ENCODE assay signal across 1 cellular context in genomic region chr7:157000047-157000726, GRCh38.
A peak's percentile ranks its signal among the peaks of the same experiment; 100 is the strongest.
TF ChIP-seq lines count a peak whose summit lies in the region.

No MANE protein-coding gene starts in this region.

TF ChIP-seq in K562, 482 proteins besides CTCF, POLR2A, EP300 and RAD21 (continued from another document and continues in another):
- no peak for TF ChIP-seq HSF4 (CRISPR knock-in tag; IDR thresholded peaks at IDR 0.05; ENCODE audit: borderline replicate concordance)
- TF ChIP-seq KAT7 (CRISPR knock-in tag; IDR thresholded peaks at IDR 0.05; ENCODE audit: borderline replicate concordance): no peak
- 0 out of 2 replicates have a peak, but pooled peaks have one; percentile 16 for TF ChIP-seq GTF2A2 (tag; IDR thresholded peaks at IDR 0.05)
- no peak for TF ChIP-seq TAF1 (IDR thresholded peaks at IDR 0.05; ENCODE audit: control insufficient read depth, extremely low read depth, insufficient read depth, low read length, severe bottlenecking)
- peak; percentile 25; the same call in 1 of the 2 replicates for TF ChIP-seq PKNOX1 (IDR thresholded peaks at IDR 0.05)
- no peak; the same call in 1 of the 2 replicates for TF ChIP-seq TEAD4 (IDR thresholded peaks at IDR 0.05; ENCODE audit: low read length)
- TF ChIP-seq TEAD4 (CRISPR knock-in tag; IDR thresholded peaks at IDR 0.05; ENCODE audit: borderline replicate concordance): no peak
- TF ChIP-seq ZSCAN29 (IDR thresholded peaks at IDR 0.05): no peak
- TF ChIP-seq L3MBTL2 (IDR thresholded peaks at IDR 0.05): peak; percentile 91
- TF ChIP-seq GABPA (tag; conservative IDR thresholded peaks at IDR 0.05; ENCODE audit: low read depth): 0 out of 2 replicates have a peak, but pooled peaks have one; percentile 46
- peak; percentile 53; the same call in 1 of the 2 replicates for TF ChIP-seq ZNF175 (CRISPR knock-in tag; IDR thresholded peaks at IDR 0.05; ENCODE audit: low read depth)
- peak; percentile 52 for TF ChIP-seq MEIS2 (IDR thresholded peaks at IDR 0.05; ENCODE audit: partially characterized antibody)
- peak; percentile 7; the same call in 1 of the 2 replicates for TF ChIP-seq ZFX (CRISPR knock-in tag; IDR thresholded peaks at IDR 0.05)
- TF ChIP-seq CBX3 (IDR thresholded peaks at IDR 0.05; ENCODE audit: borderline replicate concordance in 1 of 2, low read length in 2 of 2): 0 out of 3 replicates have a peak, but pooled peaks of 1 of the 2 experiments have one; percentile 22
- TF ChIP-seq PHTF2 (CRISPR knock-in tag; IDR thresholded peaks at IDR 0.05): no peak
- TF ChIP-seq VEZF1 (CRISPR knock-in tag; IDR thresholded peaks at IDR 0.05): peak; percentile 87
- TF ChIP-seq PTBP1 (IDR thresholded peaks at IDR 0.05; ENCODE audit: low read depth, low read length): no peak
- no peak for TF ChIP-seq GATA2 (CRISPR knock-in tag; IDR thresholded peaks at IDR 0.05)
- no peak for TF ChIP-seq ZNF699 (CRISPR knock-in tag; IDR thresholded peaks at IDR 0.05; ENCODE audit: insufficient replicate concordance)
- TF ChIP-seq U2AF1 (optimal IDR thresholded peaks at IDR 0.05; ENCODE audit: low read depth, low read length): no peak
- TF ChIP-seq ELF1 (tag; IDR thresholded peaks at IDR 0.05): peak; percentile 81
- peak; percentile 50; the same call in 1 of the 2 replicates for TF ChIP-seq GTF2E2 (tag; IDR thresholded peaks at IDR 0.05)
- peak; percentile 35; the same call in 1 of the 2 replicates for TF ChIP-seq PHF8 (IDR thresholded peaks at IDR 0.05; ENCODE audit: borderline replicate concordance, low read length)
- TF ChIP-seq, protein P1, sequence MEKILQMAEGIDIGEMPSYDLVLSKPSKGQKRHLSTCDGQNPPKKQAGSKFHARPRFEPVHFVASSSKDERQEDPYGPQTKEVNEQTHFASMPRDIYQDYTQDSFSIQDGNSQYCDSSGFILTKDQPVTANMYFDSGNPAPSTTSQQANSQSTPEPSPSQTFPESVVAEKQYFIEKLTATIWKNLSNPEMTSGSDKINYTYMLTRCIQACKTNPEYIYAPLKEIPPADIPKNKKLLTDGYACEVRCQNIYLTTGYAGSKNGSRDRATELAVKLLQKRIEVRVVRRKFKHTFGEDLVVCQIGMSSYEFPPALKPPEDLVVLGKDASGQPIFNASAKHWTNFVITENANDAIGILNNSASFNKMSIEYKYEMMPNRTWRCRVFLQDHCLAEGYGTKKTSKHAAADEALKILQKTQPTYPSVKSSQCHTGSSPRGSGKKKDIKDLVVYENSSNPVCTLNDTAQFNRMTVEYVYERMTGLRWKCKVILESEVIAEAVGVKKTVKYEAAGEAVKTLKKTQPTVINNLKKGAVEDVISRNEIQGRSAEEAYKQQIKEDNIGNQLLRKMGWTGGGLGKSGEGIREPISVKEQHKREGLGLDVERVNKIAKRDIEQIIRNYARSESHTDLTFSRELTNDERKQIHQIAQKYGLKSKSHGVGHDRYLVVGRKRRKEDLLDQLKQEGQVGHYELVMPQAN (IDR thresholded peaks at IDR 0.05; ENCODE audit: borderline replicate concordance): no peak
- TF ChIP-seq RBFOX2 (IDR thresholded peaks at IDR 0.05; ENCODE audit: low read depth, low read length): peak; percentile 57
- peak; percentile 80; the same call in 1 of the 2 replicates for TF ChIP-seq ZBTB7A (IDR thresholded peaks at IDR 0.05; ENCODE audit: borderline replicate concordance, control insufficient read depth, low read depth, low read length)
- peak; percentile 26 for TF ChIP-seq RBBP5 (IDR thresholded peaks at IDR 0.05; ENCODE audit: borderline replicate concordance, insufficient read depth, low read length, poor library complexity, severe bottlenecking)
- TF ChIP-seq ADNP (tag; IDR thresholded peaks at IDR 0.05): no peak
- 0 out of 2 replicates have a peak, but pooled peaks have one; percentile 8 for TF ChIP-seq EGR1 (conservative IDR thresholded peaks at IDR 0.05)
- no peak for TF ChIP-seq CHD2 (IDR thresholded peaks at IDR 0.05; ENCODE audit: low read depth, low read length)
- TF ChIP-seq PTTG1 (tag; IDR thresholded peaks at IDR 0.05; ENCODE audit: low read depth): no peak
- TF ChIP-seq, protein P2, sequence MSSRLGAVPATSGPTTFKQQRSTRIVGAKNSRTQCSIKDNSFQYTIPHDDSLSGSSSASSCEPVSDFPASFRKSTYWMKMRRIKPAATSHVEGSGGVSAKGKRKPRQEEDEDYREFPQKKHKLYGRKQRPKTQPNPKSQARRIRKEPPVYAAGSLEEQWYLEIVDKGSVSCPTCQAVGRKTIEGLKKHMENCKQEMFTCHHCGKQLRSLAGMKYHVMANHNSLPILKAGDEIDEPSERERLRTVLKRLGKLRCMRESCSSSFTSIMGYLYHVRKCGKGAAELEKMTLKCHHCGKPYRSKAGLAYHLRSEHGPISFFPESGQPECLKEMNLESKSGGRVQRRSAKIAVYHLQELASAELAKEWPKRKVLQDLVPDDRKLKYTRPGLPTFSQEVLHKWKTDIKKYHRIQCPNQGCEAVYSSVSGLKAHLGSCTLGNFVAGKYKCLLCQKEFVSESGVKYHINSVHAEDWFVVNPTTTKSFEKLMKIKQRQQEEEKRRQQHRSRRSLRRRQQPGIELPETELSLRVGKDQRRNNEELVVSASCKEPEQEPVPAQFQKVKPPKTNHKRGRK (tag; IDR thresholded peaks at IDR 0.05): no peak
- TF ChIP-seq LEF1 (IDR thresholded peaks at IDR 0.05): no peak
- TF ChIP-seq, protein P3, sequence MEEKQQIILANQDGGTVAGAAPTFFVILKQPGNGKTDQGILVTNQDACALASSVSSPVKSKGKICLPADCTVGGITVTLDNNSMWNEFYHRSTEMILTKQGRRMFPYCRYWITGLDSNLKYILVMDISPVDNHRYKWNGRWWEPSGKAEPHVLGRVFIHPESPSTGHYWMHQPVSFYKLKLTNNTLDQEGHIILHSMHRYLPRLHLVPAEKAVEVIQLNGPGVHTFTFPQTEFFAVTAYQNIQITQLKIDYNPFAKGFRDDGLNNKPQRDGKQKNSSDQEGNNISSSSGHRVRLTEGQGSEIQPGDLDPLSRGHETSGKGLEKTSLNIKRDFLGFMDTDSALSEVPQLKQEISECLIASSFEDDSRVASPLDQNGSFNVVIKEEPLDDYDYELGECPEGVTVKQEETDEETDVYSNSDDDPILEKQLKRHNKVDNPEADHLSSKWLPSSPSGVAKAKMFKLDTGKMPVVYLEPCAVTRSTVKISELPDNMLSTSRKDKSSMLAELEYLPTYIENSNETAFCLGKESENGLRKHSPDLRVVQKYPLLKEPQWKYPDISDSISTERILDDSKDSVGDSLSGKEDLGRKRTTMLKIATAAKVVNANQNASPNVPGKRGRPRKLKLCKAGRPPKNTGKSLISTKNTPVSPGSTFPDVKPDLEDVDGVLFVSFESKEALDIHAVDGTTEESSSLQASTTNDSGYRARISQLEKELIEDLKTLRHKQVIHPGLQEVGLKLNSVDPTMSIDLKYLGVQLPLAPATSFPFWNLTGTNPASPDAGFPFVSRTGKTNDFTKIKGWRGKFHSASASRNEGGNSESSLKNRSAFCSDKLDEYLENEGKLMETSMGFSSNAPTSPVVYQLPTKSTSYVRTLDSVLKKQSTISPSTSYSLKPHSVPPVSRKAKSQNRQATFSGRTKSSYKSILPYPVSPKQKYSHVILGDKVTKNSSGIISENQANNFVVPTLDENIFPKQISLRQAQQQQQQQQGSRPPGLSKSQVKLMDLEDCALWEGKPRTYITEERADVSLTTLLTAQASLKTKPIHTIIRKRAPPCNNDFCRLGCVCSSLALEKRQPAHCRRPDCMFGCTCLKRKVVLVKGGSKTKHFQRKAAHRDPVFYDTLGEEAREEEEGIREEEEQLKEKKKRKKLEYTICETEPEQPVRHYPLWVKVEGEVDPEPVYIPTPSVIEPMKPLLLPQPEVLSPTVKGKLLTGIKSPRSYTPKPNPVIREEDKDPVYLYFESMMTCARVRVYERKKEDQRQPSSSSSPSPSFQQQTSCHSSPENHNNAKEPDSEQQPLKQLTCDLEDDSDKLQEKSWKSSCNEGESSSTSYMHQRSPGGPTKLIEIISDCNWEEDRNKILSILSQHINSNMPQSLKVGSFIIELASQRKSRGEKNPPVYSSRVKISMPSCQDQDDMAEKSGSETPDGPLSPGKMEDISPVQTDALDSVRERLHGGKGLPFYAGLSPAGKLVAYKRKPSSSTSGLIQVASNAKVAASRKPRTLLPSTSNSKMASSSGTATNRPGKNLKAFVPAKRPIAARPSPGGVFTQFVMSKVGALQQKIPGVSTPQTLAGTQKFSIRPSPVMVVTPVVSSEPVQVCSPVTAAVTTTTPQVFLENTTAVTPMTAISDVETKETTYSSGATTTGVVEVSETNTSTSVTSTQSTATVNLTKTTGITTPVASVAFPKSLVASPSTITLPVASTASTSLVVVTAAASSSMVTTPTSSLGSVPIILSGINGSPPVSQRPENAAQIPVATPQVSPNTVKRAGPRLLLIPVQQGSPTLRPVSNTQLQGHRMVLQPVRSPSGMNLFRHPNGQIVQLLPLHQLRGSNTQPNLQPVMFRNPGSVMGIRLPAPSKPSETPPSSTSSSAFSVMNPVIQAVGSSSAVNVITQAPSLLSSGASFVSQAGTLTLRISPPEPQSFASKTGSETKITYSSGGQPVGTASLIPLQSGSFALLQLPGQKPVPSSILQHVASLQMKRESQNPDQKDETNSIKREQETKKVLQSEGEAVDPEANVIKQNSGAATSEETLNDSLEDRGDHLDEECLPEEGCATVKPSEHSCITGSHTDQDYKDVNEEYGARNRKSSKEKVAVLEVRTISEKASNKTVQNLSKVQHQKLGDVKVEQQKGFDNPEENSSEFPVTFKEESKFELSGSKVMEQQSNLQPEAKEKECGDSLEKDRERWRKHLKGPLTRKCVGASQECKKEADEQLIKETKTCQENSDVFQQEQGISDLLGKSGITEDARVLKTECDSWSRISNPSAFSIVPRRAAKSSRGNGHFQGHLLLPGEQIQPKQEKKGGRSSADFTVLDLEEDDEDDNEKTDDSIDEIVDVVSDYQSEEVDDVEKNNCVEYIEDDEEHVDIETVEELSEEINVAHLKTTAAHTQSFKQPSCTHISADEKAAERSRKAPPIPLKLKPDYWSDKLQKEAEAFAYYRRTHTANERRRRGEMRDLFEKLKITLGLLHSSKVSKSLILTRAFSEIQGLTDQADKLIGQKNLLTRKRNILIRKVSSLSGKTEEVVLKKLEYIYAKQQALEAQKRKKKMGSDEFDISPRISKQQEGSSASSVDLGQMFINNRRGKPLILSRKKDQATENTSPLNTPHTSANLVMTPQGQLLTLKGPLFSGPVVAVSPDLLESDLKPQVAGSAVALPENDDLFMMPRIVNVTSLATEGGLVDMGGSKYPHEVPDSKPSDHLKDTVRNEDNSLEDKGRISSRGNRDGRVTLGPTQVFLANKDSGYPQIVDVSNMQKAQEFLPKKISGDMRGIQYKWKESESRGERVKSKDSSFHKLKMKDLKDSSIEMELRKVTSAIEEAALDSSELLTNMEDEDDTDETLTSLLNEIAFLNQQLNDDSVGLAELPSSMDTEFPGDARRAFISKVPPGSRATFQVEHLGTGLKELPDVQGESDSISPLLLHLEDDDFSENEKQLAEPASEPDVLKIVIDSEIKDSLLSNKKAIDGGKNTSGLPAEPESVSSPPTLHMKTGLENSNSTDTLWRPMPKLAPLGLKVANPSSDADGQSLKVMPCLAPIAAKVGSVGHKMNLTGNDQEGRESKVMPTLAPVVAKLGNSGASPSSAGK (IDR thresholded peaks at IDR 0.05): peak; percentile 89
- no peak for TF ChIP-seq ZNF354B (CRISPR knock-in tag; IDR thresholded peaks at IDR 0.05)
- TF ChIP-seq STAT6 (CRISPR knock-in tag; IDR thresholded peaks at IDR 0.05): no peak
- no peak for TF ChIP-seq SAFB2 (IDR thresholded peaks at IDR 0.05; ENCODE audit: borderline replicate concordance, low read depth, low read length, severe bottlenecking)
- TF ChIP-seq NELFE (IDR thresholded peaks at IDR 0.05; ENCODE audit: insufficient read depth, insufficient read length): no peak
- TF ChIP-seq ZEB2 (IDR thresholded peaks at IDR 0.05): 0 out of 2 replicates have a peak, but pooled peaks have one; percentile 12
- TF ChIP-seq PHB (CRISPR knock-in tag; IDR thresholded peaks at IDR 0.05): 0 out of 2 replicates have a peak, but pooled peaks have one; percentile 26
- TF ChIP-seq CCNT2 (IDR thresholded peaks at IDR 0.05; ENCODE audit: borderline replicate concordance, extremely low read depth, insufficient read length, low read depth, low read length): peak; percentile 49
- no peak for TF ChIP-seq ILK (tag; IDR thresholded peaks at IDR 0.05; ENCODE audit: borderline replicate concordance, low read depth)
- no peak for TF ChIP-seq NR2C2 (CRISPR knock-in tag; IDR thresholded peaks at IDR 0.05)
- TF ChIP-seq NR2C2 (tag; IDR thresholded peaks at IDR 0.05): peak; percentile 81
- peak; percentile 67 for TF ChIP-seq POLR2G (IDR thresholded peaks at IDR 0.05; ENCODE audit: low read depth, low read length)
